Comparison of ENCODE assay signal across 21 cellular contexts in the genomic region with DNA sequence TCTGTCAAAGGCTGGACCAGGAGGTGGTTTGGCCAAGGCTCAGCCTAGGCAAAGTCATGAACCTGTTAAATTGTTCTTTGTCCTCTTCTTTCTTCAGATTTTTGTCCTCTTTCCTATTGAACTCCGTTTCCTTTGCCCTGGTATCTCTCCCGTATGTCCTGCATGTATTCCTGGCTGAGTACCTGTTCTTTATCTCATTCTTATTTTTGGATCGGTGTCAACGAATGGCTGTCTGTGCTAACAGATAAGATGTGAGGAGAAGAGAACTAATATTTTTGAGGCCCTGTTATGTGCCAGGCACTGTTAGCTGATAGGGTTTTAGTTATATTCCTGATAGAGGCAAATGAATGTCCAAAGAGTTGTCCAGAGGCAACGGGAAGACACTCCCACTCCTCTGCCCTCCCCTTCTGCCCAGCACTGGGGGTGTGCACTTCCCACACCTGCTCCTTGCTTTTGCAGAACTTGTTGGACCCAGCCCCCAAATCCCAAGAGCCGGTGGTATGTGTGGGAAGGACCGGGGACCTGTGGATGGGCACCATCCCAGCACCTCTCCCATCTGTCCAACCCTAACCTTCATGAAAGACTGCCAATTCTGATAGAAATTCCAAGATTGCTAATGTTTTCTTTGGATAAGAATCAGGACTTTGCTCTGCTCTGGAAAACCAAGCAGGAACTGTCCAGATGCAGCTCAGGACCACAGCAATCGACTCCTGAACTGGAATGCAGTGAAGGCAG. TPM values are rescaled to one million over a fixed set of nuclear protein-coding genes. Genes with fewer than 3 reads are reported as not detected.
A peak's percentile ranks its signal among the peaks of the same experiment; 100 is the strongest.
DNase-seq lines count a peak whose midpoint lies in the region; ATAC-seq, FAIRE-seq and TF ChIP-seq lines count a peak whose summit lies in the region.
"Had no signal": no experiment of that assay in that cellular context is flagged by ENCODE, and none has a peak within 500 bp of the region (broad histone marks: within the 10 kb centered on the region; RNA-seq: fewer than 3 reads in every experiment).

No MANE protein-coding gene starts in this region.

- H3K4me2 ChIP-seq in H9 (ENCODE audit: insufficient read depth, insufficient read length, low read length): no peak overlapping the region

- H2AK5ac ChIP-seq in H9 (ENCODE audit: insufficient read length, low read length): peak overlapping the region; percentile 13

- H3K79me2 ChIP-seq in H9 (ENCODE audit: insufficient read depth, low read length): no peaks in the 10 kb centered on the region

- no peaks in the 10 kb centered on the region; the same call in 1 of the 2 replicates for H3K27me3 Mint-ChIP-seq in H9 (ENCODE audit: low read depth)
- H3K27me3 Mint-ChIP-seq: activated naive CD4-positive, alpha-beta T cell treated with anti-CD3 and anti-CD28 coated beads, Interleukin-2, amount 50 U/mL, for 24 hours had no signal

- H4K8ac ChIP-seq in H9 (replicated peaks; ENCODE audit: insufficient read length, low read depth, low read length): no peak overlapping the region

- H2AFZ ChIP-seq in H9 (ENCODE audit: low read length): no peak overlapping the region

- no peak overlapping the region for H2BK15ac ChIP-seq in H9 (ENCODE audit: low read depth, low read length)

- no peak for FAIRE-seq in pancreas (lab: Jason Lieb, UNC)

- no peaks in the 10 kb centered on the region; a peak in 1 of 5 replicates for H3K9me3 Mint-ChIP-seq in H9
- H3K9me3 Mint-ChIP-seq: activated naive CD4-positive, alpha-beta T cell treated with anti-CD3 and anti-CD28 coated beads, Interleukin-2, amount 50 U/mL, for 24 hours; HFFc6; nephron progenitor cell had no signal

- intact Hi-C loops in pancreas (cut with DNase I): no loop called here

- H3K4me1 ChIP-seq in H9 (ENCODE audit: insufficient read depth, low read length) (peaks cover 5% of the 10 kb centered on the region; the same call in 1 of the 2 replicates), pancreas (peaks cover 6 to 12% (median 7%) of the 10 kb centered on the region in 3 donors)

- CTCF ChIA-PET in RWPE1 (lab: Yijun Ruan, JAX) (no interaction called here), GM10248 (lab: Yijun Ruan, JAX) (no interaction called here)

- DNase-seq in H9 (no peak), RWPE1 (ENCODE audit: low spot score) (no peak), glomerular visceral epithelial cell (ENCODE audit: extremely low spot score) (peak; percentile 74), pancreas (no peak), 8988T (no peak), GM10248 (ENCODE audit: extremely low spot score) (no peak)
- DNase-seq in activated CD4-positive, CD25-positive, alpha-beta regulatory T cell (lab: John Stamatoyannopoulos, UW): no peak
- DNase-seq: activated T-cell treated with anti-CD3 and anti-CD28 coated beads for 4 hours; C1 segment of cervical spinal cord; DMS53; dorsolateral prefrontal cortex; HFFc6; MV-4-11; NCI-H2029 treated with DMSO at 0.1 percent for 48 hours; NCI-H526; nephron progenitor cell; stimulated activated naive CD4-positive, alpha-beta T cell treated with Interleukin-2 at 50 U/mL for 16 hours had no signal

- no peak overlapping the region for H3T11ph ChIP-seq in H9 (ENCODE audit: low read length)

- peaks cover 51% of the 10 kb centered on the region in 2 experiments for H3K4me1 Mint-ChIP-seq in H9

- no peaks in the 10 kb centered on the region for H3K23me2 ChIP-seq in H9 (ENCODE audit: insufficient read length, low read depth, low read length, poor library complexity, severe bottlenecking)

- H3K36me3 ChIP-seq in pancreas: no peaks in the 10 kb centered on the region

- H3K14ac ChIP-seq in H9 (ENCODE audit: insufficient read depth, low read length): no peak overlapping the region

- H2BK20ac ChIP-seq in H9 (ENCODE audit: low read depth, low read length, poor library complexity, severe bottlenecking): no peak overlapping the region

- peak overlapping the region in 1 of 3 experiments; percentile 90; a peak in 2 of 7 replicates for H3K27ac Mint-ChIP-seq in H9
- H3K27ac Mint-ChIP-seq: activated naive CD4-positive, alpha-beta T cell treated with anti-CD3 and anti-CD28 coated beads, Interleukin-2, amount 50 U/mL, for 24 hours; HFFc6; nephron progenitor cell had no signal

- H3K36me3 Mint-ChIP-seq in H9 (ENCODE audit: insufficient read depth in 1 of 3, low read depth in 3 of 3): peaks cover 0 to 48% (median 32%) of the 10 kb centered on the region in 3 experiments; a peak in 4 of 7 replicates

- H3K4me3 ChIP-seq in pancreas: no peak overlapping the region
- H3K4me3 ChIP-seq: dorsolateral prefrontal cortex, tibial nerve had no signal

- no peaks in the 10 kb centered on the region for H3K79me1 ChIP-seq in H9 (ENCODE audit: insufficient read depth, low read depth, low read length, poor library complexity, severe bottlenecking)

- H3K9me3 ChIP-seq in H9 (ENCODE audit: control insufficient read depth, low read depth, low read length) (no peaks in the 10 kb centered on the region), pancreas (no peaks in the 10 kb centered on the region)
- H3K9me3 ChIP-seq: tibial nerve had no signal

- no peak overlapping the region for H3K56ac ChIP-seq in H9 (ENCODE audit: insufficient read length, low read depth, low read length)

- no peaks in the 10 kb centered on the region for H3K27me3 ChIP-seq in H9 (ENCODE audit: insufficient read depth, low read length)
- no peaks in the 10 kb centered on the region for H3K27me3 ChIP-seq in pancreas
- H3K27me3 ChIP-seq: dorsolateral prefrontal cortex, tibial nerve had no signal

- H3K18ac ChIP-seq in H9 (ENCODE audit: insufficient read length, low read depth, low read length): no peak overlapping the region

- H4K91ac ChIP-seq in H9 (ENCODE audit: insufficient read length, low read depth, low read length): no peak overlapping the region

- no peak overlapping the region for H3K9ac ChIP-seq in H9 (ENCODE audit: extremely low read depth, insufficient read length, low read length)

- no peak overlapping the region for H3K27ac ChIP-seq in H9 (ENCODE audit: insufficient read length, low read depth, low read length)
- peak overlapping the region; percentile 51 for H3K27ac ChIP-seq in RWPE1
- H3K27ac ChIP-seq in pancreas: no peak overlapping the region
- H3K27ac ChIP-seq: tibial nerve had no signal

- WGBS in H9 (ENCODE audit: extremely low coverage, insufficient read length, low lambda C conversion rate): no CpG with 5 or more reads among the region's 8 CpGs
- 14 to 16% methylated on average over 8 of the region's 8 CpGs for WGBS in pancreas, 2 donors

- no peak for TF ChIP-seq CTCF in H9 (conservative IDR thresholded peaks at IDR 0.05)
- TF ChIP-seq CTCF in RWPE1 (conservative IDR thresholded peaks at IDR 0.05; ENCODE audit: low read depth): no peak
- no peak for TF ChIP-seq CTCF in pancreas (IDR thresholded peaks at IDR 0.05)
- no peak for TF ChIP-seq CTCF in GM10248 (IDR thresholded peaks at IDR 0.05; ENCODE audit: control extremely low read depth, extremely low read depth, low read depth, missing control alignments)

- H3K23ac ChIP-seq in H9 (ENCODE audit: insufficient read length, low read depth, low read length): no peak overlapping the region

- POLR2A ChIA-PET in RWPE1 (lab: Yijun Ruan, JAX; ENCODE audit: low non-redundant PET) (no interaction called here), GM10248 (lab: Yijun Ruan, JAX) (no interaction called here)

- peak in 3 of 4 donors; percentile 38 to 59 (median 54) for ATAC-seq in pancreas

- no peak overlapping the region for H4K5ac ChIP-seq in H9 (ENCODE audit: insufficient read length, low read depth, low read length)

- H4K20me1 ChIP-seq in H9 (ENCODE audit: control insufficient read depth, insufficient read depth, insufficient read length): no peaks in the 10 kb centered on the region

- no peak overlapping the region for H3K4ac ChIP-seq in H9 (ENCODE audit: low read depth, low read length)

- no peak overlapping the region for H2BK12ac ChIP-seq in H9 (ENCODE audit: insufficient read length, low read depth, low read length)

- no peak overlapping the region for H2BK5ac ChIP-seq in H9 (ENCODE audit: insufficient read length, low read length)

- H3K4me3 Mint-ChIP-seq in H9: no peak overlapping the region
- H3K4me3 Mint-ChIP-seq: activated naive CD4-positive, alpha-beta T cell treated with anti-CD3 and anti-CD28 coated beads, Interleukin-2, amount 50 U/mL, for 24 hours; HFFc6; nephron progenitor cell had no signal

- no peak overlapping the region for H2BK120ac ChIP-seq in H9 (ENCODE audit: low read depth, low read length, poor library complexity, severe bottlenecking)

RNA-seq across cellular contexts. Expression of gene MMP24OS, which starts 20.6 kb away (rescaled TPM):
- 43.8 and 45.6 TPM in 2 replicates for total RNA-seq in H9 (2021)
- total RNA-seq in pancreas: 10 to 100 TPM; 28.9 to 49.9 (median 44.4) TPM
- 10 to 100 TPM; 53.7 to 74.9 TPM for polyA plus RNA-seq in pancreas

RNA-seq across cellular contexts. Expression of gene EIF6, which starts 27.2 kb away (rescaled TPM):
- total RNA-seq in H9 (2021): 150 and 154 TPM in 2 replicates
- 10 to 100 TPM; 30.6 to 59.2 (median 45.5) TPM for total RNA-seq in pancreas
- polyA plus RNA-seq in pancreas: 10 to 100 TPM; 61.3 to 79.4 TPM

RNA-seq across cellular contexts. Expression of gene MMP24, which starts 30.9 kb away (rescaled TPM):
- total RNA-seq in H9 (2021) (23.0 and 24.7 TPM in 2 replicates), pancreas (1 to 10 TPM; 2.0 to 5.8 (median 3.8) TPM)
- 1 to 10 TPM; 6.5 to 7.3 TPM for polyA plus RNA-seq in pancreas

RNA-seq across cellular contexts. Expression of gene FAM83C, which starts 34.9 kb away (rescaled TPM):
- not detected in 2 replicates for total RNA-seq in H9 (2021)
- total RNA-seq in pancreas: not detected
- not detected for polyA plus RNA-seq in pancreas
- total RNA-seq: glomerular endothelial cell, HFFc6, mesenteric fat pad, tibial nerve had no signal
